In the genomic region with DNA sequence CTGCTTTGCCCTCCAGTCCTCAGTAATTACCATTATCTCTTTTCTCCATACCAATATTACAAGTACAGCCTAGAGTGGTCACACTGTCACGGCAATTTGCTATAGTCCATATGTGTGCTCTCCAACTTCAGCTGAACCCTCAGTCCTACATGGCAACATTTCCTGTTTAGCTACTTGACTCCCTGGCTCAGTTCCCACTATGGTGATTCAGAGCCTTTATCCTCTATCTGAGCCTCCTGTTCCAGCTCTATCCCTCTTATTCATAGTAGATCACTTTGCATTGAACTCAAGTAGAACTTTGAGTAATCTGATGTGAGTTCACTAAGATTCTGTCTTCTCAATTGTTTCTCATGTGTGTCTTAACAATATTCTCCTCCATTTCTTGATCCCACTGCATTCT, we compare ENCODE assay signal across 1 cellular context.
TF ChIP-seq lines count a peak whose summit lies in the region.

No MANE protein-coding gene starts in this region.

TF ChIP-seq in endothelial cell of umbilical vein, 7 proteins besides CTCF, POLR2A, EP300 and RAD21:
- peak; percentile 53 for TF ChIP-seq POLR2AphosphoS5 (IDR thresholded peaks at IDR 0.05; ENCODE audit: insufficient read depth, low read depth, low read length)
- TF ChIP-seq EZH2 (IDR thresholded peaks at IDR 0.05; ENCODE audit: borderline replicate concordance, low read depth, low read length, severe bottlenecking) = no peak
- TF ChIP-seq FOS (IDR thresholded peaks at IDR 0.05; ENCODE audit: borderline replicate concordance, insufficient read depth, low read length) = peak; percentile 75
- peak; percentile 60 for TF ChIP-seq GATA2 (IDR thresholded peaks at IDR 0.05; ENCODE audit: insufficient read depth, insufficient read length, low read depth, low read length)
- TF ChIP-seq JUN (IDR thresholded peaks at IDR 0.05; ENCODE audit: borderline replicate concordance, insufficient read depth, insufficient read length, low read depth) = peak; percentile 59
- TF ChIP-seq MYC (IDR thresholded peaks at IDR 0.05; ENCODE audit: low read depth, low read length) = no peak
- no peak for TF ChIP-seq MAX (IDR thresholded peaks at IDR 0.05; ENCODE audit: insufficient read depth, insufficient read length)
